In the genomic region with DNA sequence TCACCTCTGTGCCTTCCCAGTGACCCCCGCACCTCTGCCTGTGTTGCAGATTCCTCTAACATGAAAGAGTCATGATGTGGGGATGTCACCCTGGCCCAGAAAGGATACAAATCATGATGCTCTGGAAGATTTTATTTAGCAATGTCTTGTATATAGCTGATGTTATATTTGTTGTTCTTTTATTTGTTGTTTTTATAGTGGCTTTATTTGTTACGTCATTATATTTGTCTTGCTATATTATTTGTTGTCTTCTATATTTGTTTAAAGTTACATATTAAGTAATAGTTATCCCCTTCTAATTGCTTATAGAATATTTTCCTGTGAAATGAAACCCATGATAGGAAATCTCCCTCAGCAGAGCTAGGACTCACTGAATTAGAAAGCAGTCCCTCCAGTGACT, we compare ENCODE assay signal across 23 cellular contexts.
"Had no signal": no experiment of that assay in that cellular context is flagged by ENCODE, and none has a peak within 500 bp of the region (broad histone marks: within the 10 kb centered on the region; RNA-seq: fewer than 3 reads in every experiment).

No MANE protein-coding gene starts in this region.

- H3K36me3 Mint-ChIP-seq: T-cell had no signal

- H3K4me3 Mint-ChIP-seq: T-cell had no signal

- H3K4me3 ChIP-seq: MG63 had no signal

- H3K27ac ChIP-seq: HL-60, RWPE1 had no signal

- H3K4me1 Mint-ChIP-seq: T-cell had no signal

- H3K27ac Mint-ChIP-seq: T-cell had no signal

- ATAC-seq: Panc1, PC-3, T-cell had no signal

- H3K27me3 Mint-ChIP-seq: T-cell had no signal

- H3K27me3 ChIP-seq: MG63 had no signal

- H3K9me3 ChIP-seq: MG63 had no signal

- DNase-seq: KBM-7, MG63, NCI-H1092, NCI-H1105 treated with DMSO at 0.1 percent for 48 hours, NCI-H1436, NCI-H187, NCI-H2029, NCI-H2081 treated with DMSO at 0.1 percent for 48 hours, NCI-H2171, NCI-H226, NCI-H446, NCI-H510A, NCI-H524 treated with DMSO at 0.1 percent for 48 hours, NCI-H69, NCI-H774, PC-3, SHP77, SW 1271, T-cell had no signal

- H3K36me3 ChIP-seq: MG63 had no signal

- FAIRE-seq: HTR-8/SVneo had no signal
